Comparison of ENCODE assay signal across 20 cellular contexts in genomic region chr12:94678849-94679248, GRCh38.
"Had no signal": no experiment of that assay in that cellular context is flagged by ENCODE, and none has a peak within 500 bp of the region (broad histone marks: within the 10 kb centered on the region; RNA-seq: fewer than 3 reads in every experiment).

No MANE protein-coding gene starts in this region.

- H3K36me3 Mint-ChIP-seq: activated naive CD8-positive, alpha-beta T cell treated with anti-CD3 and anti-CD28 coated beads for 36 hours; brain had no signal

- H3K27ac ChIP-seq: coronary artery, gastroesophageal sphincter, heart right ventricle, pancreas, uterus had no signal

- H3K4me1 ChIP-seq: uterus had no signal

- FAIRE-seq: islet of Langerhans, pancreas had no signal

- H3K4me3 ChIP-seq: coronary artery, gastroesophageal sphincter, heart right ventricle, pancreas, uterus had no signal

- H3K9me3 Mint-ChIP-seq: activated naive CD8-positive, alpha-beta T cell treated with anti-CD3 and anti-CD28 coated beads for 36 hours had no signal

- H3K4me3 Mint-ChIP-seq: activated CD8-positive, alpha-beta T cell treated with anti-CD3 and anti-CD28 coated beads, Interleukin-2, amount 10 ng/mL, durations not matched to agents 7 days and 5 days; activated naive CD8-positive, alpha-beta T cell treated with anti-CD3 and anti-CD28 coated beads for 36 hours; activated T-cell treated with anti-CD3 and anti-CD28 coated beads, Interleukin-2, amount 50 U/mL, for 72 hours; brain had no signal

- H3K27ac Mint-ChIP-seq: activated CD8-positive, alpha-beta T cell treated with anti-CD3 and anti-CD28 coated beads, Interleukin-2, amount 10 ng/mL, durations not matched to agents 7 days and 5 days; activated naive CD8-positive, alpha-beta T cell treated with anti-CD3 and anti-CD28 coated beads for 36 hours; activated T-cell treated with anti-CD3 and anti-CD28 coated beads, Interleukin-2, amount 50 U/mL, for 72 hours; brain had no signal

- H3K27me3 ChIP-seq: gastroesophageal sphincter, heart right ventricle, pancreas, uterus had no signal

- ATAC-seq: activated CD8-positive, alpha-beta T cell treated with anti-CD3 and anti-CD28 coated beads, Interleukin-2, amount 10 ng/mL, durations not matched to agents 7 days and 5 days; activated T-cell treated with anti-CD3 and anti-CD28 coated beads, Interleukin-2, amount 50 U/mL, for 72 hours; gastroesophageal sphincter; heart right ventricle; left ventricle myocardium superior; sciatic nerve; SK-N-SH treated with all-trans-retinoic acid at 6 μM for 48 hours had no signal

- DNase-seq: activated CD4-positive, alpha-beta T cell treated with anti-CD3 and anti-CD28 coated beads for 48 hours; activated CD8-positive, alpha-beta memory T cell treated with anti-CD3 and anti-CD28 coated beads, Interleukin-2, amount 50 U/mL, for 4 hours; activated CD8-positive, alpha-beta T cell treated with anti-CD3 and anti-CD28 coated beads, Interleukin-2, amount 10 ng/mL, durations not matched to agents 7 days and 5 days; activated gamma-delta T cell treated with Interleukin-2 at 50 U/mL for 16 hours; activated naive CD8-positive, alpha-beta T cell treated with anti-CD3 and anti-CD28 coated beads for 36 hours; activated T-cell treated with anti-CD3 and anti-CD28 coated beads, Interleukin-2, amount 50 U/mL, for 72 hours; central memory CD4-positive, alpha-beta T cell; effector CD4-positive, alpha-beta T cell; heart right ventricle; left ventricle myocardium superior; mesenchymal stem cell; pancreas; T-helper 1 cell; uterus had no signal

- H3K9me3 ChIP-seq: gastroesophageal sphincter, heart right ventricle, pancreas, uterus had no signal

- H3K36me3 ChIP-seq: gastroesophageal sphincter, heart right ventricle, pancreas, uterus had no signal
